Comparison of ENCODE assay signal across 16 cellular contexts in genomic region chr5:171926311-171926710, GRCh38.
DNase-seq lines count a peak whose midpoint lies in the region; ATAC-seq, FAIRE-seq and TF ChIP-seq lines count a peak whose summit lies in the region.
"Had no signal": no experiment of that assay in that cellular context is flagged by ENCODE, and none has a peak within 500 bp of the region (broad histone marks: within the 10 kb centered on the region; RNA-seq: fewer than 3 reads in every experiment).

No MANE protein-coding gene starts in this region.

- H3K79me2 ChIP-seq in keratinocyte (ENCODE audit: control insufficient read depth, insufficient read depth, low read length), result peaks cover 64% of the 10 kb centered on the region

- no peak overlapping the region for H3K9ac ChIP-seq in keratinocyte (ENCODE audit: control insufficient read depth, extremely low read depth, insufficient read depth, low read length)

- H3K4me1 ChIP-seq in keratinocyte (ENCODE audit: control insufficient read depth, extremely low read depth, insufficient read depth, low read length), result peaks cover 17% of the 10 kb centered on the region
- H3K4me1 ChIP-seq: colonic mucosa had no signal

- no peak overlapping the region for H3K4me3 ChIP-seq in keratinocyte (ENCODE audit: control insufficient read depth in 2 of 3, extremely low read depth in 1 of 3, insufficient read depth in 2 of 3, low read depth in 1 of 3, low read length in 3 of 3)
- H3K4me3 ChIP-seq: colonic mucosa, heart left ventricle, mucosa of descending colon, right lobe of liver had no signal

- no peak for DNase-seq in keratinocyte (ENCODE audit: low read depth, low spot score)
- no peak for DNase-seq in H4 (ENCODE audit: low spot score)
- DNase-seq in NCI-H2107 treated with DMSO at 0.1 percent for 48 hours (lab: John Stamatoyannopoulos, UW; ENCODE audit: unreplicated experiment), result no peak
- no peak for DNase-seq in COR-L47 (lab: John Stamatoyannopoulos, UW)
- DNase-seq: activated CD4-positive, CD25-positive, alpha-beta regulatory T cell; activated naive CD4-positive, alpha-beta T cell treated with Interleukin-2 at 50 U/mL for 16 hours; CD4-positive, CD25-positive, alpha-beta regulatory T cell; colonic mucosa; heart left ventricle; mucosa of descending colon; NCI-H1436 treated with DMSO at 0.1 percent for 48 hours; right lobe of liver had no signal

- no peaks in the 10 kb centered on the region for H3K36me3 ChIP-seq in keratinocyte (ENCODE audit: control insufficient read depth in 2 of 2, extremely low read depth in 1 of 2, insufficient read depth in 2 of 2, low read length in 2 of 2)
- H3K36me3 ChIP-seq: colonic mucosa, heart left ventricle, right lobe of liver had no signal

- no peak for TF ChIP-seq CTCF in keratinocyte (optimal IDR thresholded peaks at IDR 0.05 in 1 of 3, IDR thresholded peaks at IDR 0.05 in 1 of 3, conservative IDR thresholded peaks at IDR 0.05 in 1 of 3; ENCODE audit: extremely low read depth in 1 of 3, insufficient read depth in 2 of 3, low read length in 3 of 3)

- no peaks in the 10 kb centered on the region for H3K27me3 ChIP-seq in keratinocyte (ENCODE audit: control insufficient read depth, extremely low read depth, insufficient read depth, low read length)
- H3K27me3 ChIP-seq: colonic mucosa, heart left ventricle, right lobe of liver had no signal

- ATAC-seq in GM18870 (IDR thresholded peaks at IDR 0.05; ENCODE audit: unreplicated experiment), result peak; percentile 72
- peak; percentile 80 for ATAC-seq in GM21737 (IDR thresholded peaks at IDR 0.05; ENCODE audit: unreplicated experiment)
- peak; percentile 93 for ATAC-seq in HG03354 (IDR thresholded peaks at IDR 0.05; ENCODE audit: poor library complexity, severe bottlenecking, unreplicated experiment)
- no peak for ATAC-seq in HG03025 (IDR thresholded peaks at IDR 0.05; ENCODE audit: low FRiP score, unreplicated experiment)
- ATAC-seq: heart left ventricle, mucosa of descending colon, right lobe of liver had no signal

- H2AFZ ChIP-seq in keratinocyte (ENCODE audit: control insufficient read depth, low read length), result no peak overlapping the region

- no peaks in the 10 kb centered on the region for H3K9me3 ChIP-seq in keratinocyte (ENCODE audit: control insufficient read depth, low read depth, low read length)
- H3K9me3 ChIP-seq: colonic mucosa, mucosa of descending colon, right lobe of liver had no signal

- dilution Hi-C loops in keratinocyte (cut with MboI; ENCODE audit: extremely low pct_ligation_motif_present, low sequenced_read_pairs), result no loop called here

- no peak overlapping the region for H3K4me2 ChIP-seq in keratinocyte (ENCODE audit: control insufficient read depth, extremely low read depth, insufficient read depth, low read depth, low read length)

- no peaks in the 10 kb centered on the region for H3K9me1 ChIP-seq in keratinocyte (ENCODE audit: control insufficient read depth, extremely low read depth, insufficient read depth, low read length)

- peak; percentile 59 for FAIRE-seq in keratinocyte (lab: Jason Lieb, UNC)

- H4K20me1 ChIP-seq in keratinocyte (ENCODE audit: control insufficient read depth, extremely low read depth, insufficient read depth, low read length), result no peaks in the 10 kb centered on the region

- H3K27ac ChIP-seq in keratinocyte (ENCODE audit: control insufficient read depth, insufficient read depth, low read length), result peak overlapping the region; percentile 44
- H3K27ac ChIP-seq: colonic mucosa, heart left ventricle, right lobe of liver had no signal
